In the genomic region with DNA sequence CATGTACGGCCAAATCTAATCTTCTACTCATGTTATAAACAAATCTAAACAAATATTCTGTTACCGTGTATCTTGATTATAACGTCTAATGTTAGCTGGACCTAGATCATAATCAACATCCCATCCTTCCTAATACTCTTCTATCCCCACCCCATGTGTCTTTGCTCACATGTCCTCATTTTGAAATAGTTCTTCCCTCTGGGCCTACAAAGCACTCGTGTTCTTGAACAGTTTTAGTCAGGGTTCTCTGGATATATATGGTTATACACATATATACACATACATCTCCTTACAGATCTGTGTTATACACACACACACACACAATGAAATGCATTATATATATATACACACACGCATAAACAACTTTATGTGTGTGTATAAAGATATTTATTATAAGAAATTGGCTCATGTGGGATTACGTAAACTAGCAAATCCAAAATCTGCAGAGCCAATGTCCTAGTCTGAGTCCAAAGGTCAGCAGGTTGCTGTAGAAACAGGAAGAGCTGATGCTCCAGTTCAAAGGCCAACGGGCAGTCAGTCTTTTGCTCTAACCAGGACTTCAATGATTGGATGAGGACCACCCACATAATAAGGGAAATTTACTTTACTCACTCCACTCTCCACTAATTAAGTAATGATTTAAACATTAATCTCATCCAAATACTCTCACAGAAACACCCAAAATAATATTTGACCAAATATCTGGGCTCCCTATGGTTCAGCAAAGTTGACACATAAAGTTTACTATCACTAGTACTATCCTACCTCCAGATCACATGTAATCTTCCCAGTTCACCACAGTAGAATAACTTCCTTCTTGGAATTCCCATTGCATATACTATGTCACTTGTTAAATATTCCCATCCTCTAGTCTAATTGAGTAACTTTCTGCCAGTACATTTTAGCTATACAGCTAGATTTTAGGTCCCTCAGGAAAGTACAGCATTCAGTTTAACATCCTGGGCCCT, we compare ENCODE assay signal across 9 cellular contexts.
"Had no signal": no experiment of that assay in that cellular context is flagged by ENCODE, and none has a peak within 500 bp of the region (broad histone marks: within the 10 kb centered on the region; RNA-seq: fewer than 3 reads in every experiment).

No MANE protein-coding gene starts in this region.

- H3K9ac ChIP-seq: GM23248 had no signal

- ATAC-seq: K562 had no signal

- H3K27ac ChIP-seq: GM23248, HL-60 had no signal

- FAIRE-seq: H54, K562 had no signal

- H3K4me3 ChIP-seq: GM23248, K562 had no signal

- DNase-seq: GM23248, GOT3, H9, HCEC 1CT, IMR-90, KG1 had no signal

- H2AFZ ChIP-seq: GM23248 had no signal
